Comparison of ENCODE assay signal across 9 cellular contexts in the genomic region with DNA sequence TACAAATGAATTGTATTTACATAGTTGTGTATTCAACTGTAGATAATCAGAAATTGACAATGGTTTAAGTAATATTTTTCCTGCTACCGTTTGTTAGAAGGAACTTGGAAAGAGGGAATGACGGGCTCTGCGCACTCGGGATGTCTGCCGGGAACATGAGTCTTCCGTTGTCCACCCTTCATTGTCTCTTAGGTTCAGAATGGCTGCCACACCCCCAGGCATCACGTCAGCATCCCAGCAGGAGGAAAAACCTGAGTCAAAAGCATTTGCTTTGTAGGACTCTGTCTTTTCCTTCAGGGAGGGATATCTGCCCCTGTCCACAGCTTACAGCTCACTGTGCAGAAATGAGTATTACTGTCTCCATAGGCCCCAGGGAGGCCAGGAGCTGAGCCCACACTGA.
"Had no signal": no experiment of that assay in that cellular context is flagged by ENCODE, and none has a peak within 500 bp of the region (broad histone marks: within the 10 kb centered on the region; RNA-seq: fewer than 3 reads in every experiment).

No MANE protein-coding gene starts in this region.

- ATAC-seq: HCT116 had no signal

- DNase-seq: GM23248, GOT3, H7, IMR-90, KBM-7 had no signal

- H3K9me3 ChIP-seq: HAP-1 had no signal

- H3K4me2 ChIP-seq: KMS-11 had no signal

- H3K4me1 ChIP-seq: HAP-1 had no signal

- H3K27ac ChIP-seq: GM23248, KMS-11 had no signal

- H2AFZ ChIP-seq: GM23248 had no signal

- H3K36me3 ChIP-seq: HAP-1 had no signal

- H3K9ac ChIP-seq: GM23248, KMS-11 had no signal

- H3K4me3 ChIP-seq: GM23248, HAP-1 had no signal

- FAIRE-seq: HTR-8/SVneo had no signal
